Comparison of ENCODE assay signal across 1 cellular context in genomic region chr1:246413430-246413829, GRCh38.
TF ChIP-seq lines count a peak whose summit lies in the region.

No MANE protein-coding gene starts in this region.

TF ChIP-seq in K562, 482 proteins besides CTCF, POLR2A, EP300 and RAD21 (continued from another document):
- TF ChIP-seq ARID3B (CRISPR knock-in tag; IDR thresholded peaks at IDR 0.05; ENCODE audit: borderline replicate concordance) (no peak), UBTF (IDR thresholded peaks at IDR 0.05; ENCODE audit: borderline replicate concordance in 1 of 2, low read depth in 2 of 2, low read length in 2 of 2) (no peak), ZBTB2 (IDR thresholded peaks at IDR 0.05) (no peak), E2F6 (IDR thresholded peaks at IDR 0.05; ENCODE audit: borderline replicate concordance in 1 of 2, extremely low read depth in 1 of 2, insufficient read depth in 1 of 2, insufficient read length in 1 of 2, low read depth in 1 of 2, low read length in 1 of 2, poor library complexity in 1 of 2, severe bottlenecking in 1 of 2) (peak in 1 of 2 experiments; percentile 20), ZNF263 (CRISPR knock-in tag; IDR thresholded peaks at IDR 0.05; ENCODE audit: borderline replicate concordance) (no peak)
